ENCODE assay signal across 1 cellular context in the genomic region with DNA sequence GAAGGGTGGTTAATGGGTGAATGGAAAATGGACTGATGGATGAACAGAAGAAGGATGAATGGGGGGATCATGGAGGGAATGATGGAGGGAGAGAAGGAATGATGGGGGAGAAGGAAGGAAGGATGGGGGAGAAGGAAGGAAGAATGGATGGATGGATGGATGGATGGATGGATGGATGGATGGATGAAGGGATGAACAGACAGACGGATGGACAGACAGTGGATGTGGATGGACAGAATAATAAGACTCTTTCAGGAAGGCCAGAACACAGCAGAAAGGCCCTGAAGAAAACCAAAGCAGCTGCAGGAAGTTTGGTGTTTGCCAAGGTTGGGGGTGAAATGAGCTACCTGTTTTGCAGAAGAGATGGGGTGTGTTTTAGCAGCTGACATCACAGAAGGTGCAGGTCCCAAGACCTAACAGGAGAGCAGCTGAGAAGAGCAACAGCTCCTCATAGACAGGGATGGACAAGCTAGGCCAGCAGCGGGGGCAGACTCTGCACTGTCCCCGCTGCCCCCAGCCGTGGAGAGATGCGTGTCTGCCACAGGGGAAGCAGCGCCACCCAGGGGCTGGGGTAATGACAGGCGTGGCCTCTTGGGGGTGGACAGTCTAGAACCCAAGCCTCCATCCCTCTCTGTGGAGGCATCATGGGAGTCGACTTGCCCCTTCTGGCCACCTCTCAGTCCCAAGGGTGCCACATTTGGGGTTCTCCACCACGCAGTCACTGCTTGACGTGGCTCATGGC.
TF ChIP-seq lines count a peak whose summit lies in the region.

No MANE protein-coding gene starts in this region.

TF ChIP-seq in HepG2, 621 proteins besides CTCF, POLR2A, EP300 and RAD21:
- TF ChIP-seq ZNF232 (CRISPR knock-in tag; IDR thresholded peaks at IDR 0.05; ENCODE audit: borderline replicate concordance) = no peak
- TF ChIP-seq, protein P1, sequence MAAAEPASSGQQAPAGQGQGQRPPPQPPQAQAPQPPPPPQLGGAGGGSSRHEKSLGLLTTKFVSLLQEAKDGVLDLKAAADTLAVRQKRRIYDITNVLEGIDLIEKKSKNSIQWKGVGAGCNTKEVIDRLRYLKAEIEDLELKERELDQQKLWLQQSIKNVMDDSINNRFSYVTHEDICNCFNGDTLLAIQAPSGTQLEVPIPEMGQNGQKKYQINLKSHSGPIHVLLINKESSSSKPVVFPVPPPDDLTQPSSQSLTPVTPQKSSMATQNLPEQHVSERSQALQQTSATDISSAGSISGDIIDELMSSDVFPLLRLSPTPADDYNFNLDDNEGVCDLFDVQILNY (CRISPR knock-in tag; conservative IDR thresholded peaks at IDR 0.05) = no peak
TF ChIP-seq in HepG2: peak in this region for 0.
